In the genomic region with DNA sequence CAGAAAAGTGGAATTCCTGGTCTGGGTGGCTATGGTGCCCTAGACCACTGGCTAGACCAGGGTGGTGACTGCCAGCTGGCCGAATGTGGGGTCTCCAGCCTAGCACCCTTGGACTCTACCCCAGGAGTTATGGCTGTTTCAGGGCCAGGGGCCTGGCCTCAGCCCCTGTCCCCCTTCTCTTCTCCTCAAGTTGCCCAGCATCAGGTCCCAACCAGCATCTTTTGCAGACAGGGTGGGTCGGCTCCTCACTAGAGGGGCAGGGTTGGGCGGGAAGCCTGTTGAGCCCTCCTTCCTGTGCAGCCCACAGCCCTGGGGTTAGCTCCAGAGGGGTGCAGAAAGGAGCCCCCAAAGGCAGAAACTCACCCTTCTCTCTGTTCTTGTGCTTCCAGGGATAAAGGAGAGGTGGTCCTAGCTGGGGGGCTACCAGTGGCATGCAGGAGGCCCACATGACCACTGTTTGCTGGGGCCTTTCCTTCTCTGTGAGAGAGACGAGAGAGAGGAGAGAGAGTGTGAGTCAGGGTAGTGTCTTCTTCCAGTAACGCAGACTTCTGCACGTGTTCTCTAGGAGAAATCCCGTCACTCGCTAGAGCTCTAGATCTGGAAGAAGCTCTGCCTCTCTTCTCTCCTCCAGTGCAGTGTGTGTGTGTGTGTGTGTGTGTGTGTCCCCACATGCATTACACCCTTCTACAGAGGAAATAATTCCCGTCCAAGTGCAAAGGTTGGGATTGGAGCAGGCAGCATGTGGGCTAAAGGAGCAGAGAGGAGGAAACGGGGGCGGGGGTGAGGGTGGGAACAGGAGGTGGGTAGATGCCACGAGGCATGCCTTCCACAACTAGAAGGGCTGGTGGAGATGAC, we compare ENCODE assay signal across 13 cellular contexts.
DNase-seq lines count a peak whose midpoint lies in the region; ATAC-seq and TF ChIP-seq lines count a peak whose summit lies in the region.
"Had no signal": no experiment of that assay in that cellular context is flagged by ENCODE, and none has a peak within 500 bp of the region (broad histone marks: within the 10 kb centered on the region; RNA-seq: fewer than 3 reads in every experiment).

No MANE protein-coding gene starts in this region.

- peaks cover 27% of the 10 kb centered on the region for H3K4me1 Mint-ChIP-seq in WTC11

- no peak for TF ChIP-seq CTCF in GM13976 (IDR thresholded peaks at IDR 0.05; ENCODE audit: borderline replicate concordance, control extremely low read depth, extremely low read depth, insufficient read depth, missing control alignments)
- TF ChIP-seq CTCF in WTC11 (IDR thresholded peaks at IDR 0.05): no peak
- TF ChIP-seq CTCF in sigmoid colon (IDR thresholded peaks at IDR 0.05): no peak

- H3K36me3 Mint-ChIP-seq in WTC11: no peaks in the 10 kb centered on the region

- no peaks in the 10 kb centered on the region for H3K9me3 Mint-ChIP-seq in WTC11

- H3K27me3 Mint-ChIP-seq in WTC11 (ENCODE audit: low read depth): no peaks in the 10 kb centered on the region

- no peak for TF ChIP-seq EP300 in sigmoid colon (IDR thresholded peaks at IDR 0.05)

- no peaks in the 10 kb centered on the region for H3K9me3 ChIP-seq in sigmoid colon

- peak overlapping the region; percentile 51 to 80 (median 74) for H3K27ac ChIP-seq in sigmoid colon
- H3K27ac ChIP-seq: KMS-11 had no signal

- CTCF ChIA-PET in WTC11 (lab: Charles Lee): no interaction called here

- no peaks in the 10 kb centered on the region for H3K27me3 ChIP-seq in sigmoid colon

- DNase-seq in GM13976 (ENCODE audit: low spot score) (peak; percentile 6), WTC11 (ENCODE audit: low spot score) (no peak), left ventricle myocardium superior (no peak), sigmoid colon (peak; percentile 64), OCI-M1 (lab: John Stamatoyannopoulos, UW) (no peak), COLO829 (ENCODE audit: low spot score) (no peak)
- no peak for DNase-seq in activated CD4-positive, CD25-positive, alpha-beta regulatory T cell (lab: John Stamatoyannopoulos, UW)
- DNase-seq: activated naive CD4-positive, alpha-beta T cell treated with anti-CD3 and anti-CD28 coated beads, Interleukin-2, amount 50 U/mL, for 16 hours; foreskin melanocyte; NCI-H526; T-helper 2 cell had no signal

- intact Hi-C loops in left ventricle myocardium superior (cut with micrococcal nuclease): no loop called here
- intact Hi-C loops in sigmoid colon (cut with DNase I): no loop called here

- H3K4me3 Mint-ChIP-seq in WTC11: no peak overlapping the region

- WGBS in sigmoid colon, 2 donors: 39 to 54% methylated on average over 12 of the region's 12 CpGs

- no peaks in the 10 kb centered on the region for H3K36me3 ChIP-seq in sigmoid colon

- in situ Hi-C loops in GM13976 (cut with MboI; ENCODE audit: low sequenced_read_pairs, unreplicated experiment): no loop called here

- POLR2A ChIA-PET in WTC11 (lab: Charles Lee): interaction anchor here (0.6 to 1.2 kb wide), 2 partner anchors 9 to 116 kb away, joined by 3 to 5 read pairs; no protein-coding TSS in a partner anchor

- no peak overlapping the region for H3K4me3 ChIP-seq in sigmoid colon

- ATAC-seq in WTC11 (no peak), left ventricle myocardium superior (peak; percentile 3), HG02870 (IDR thresholded peaks at IDR 0.05; ENCODE audit: unreplicated experiment) (no peak)

- peak overlapping the region; percentile 63; the same call in 1 of the 2 replicates for H3K27ac Mint-ChIP-seq in WTC11

- no peak for TF ChIP-seq POLR2A in sigmoid colon (IDR thresholded peaks at IDR 0.05)

- H3K4me1 ChIP-seq in sigmoid colon: peaks cover 0 to 42% (median 37%) of the 10 kb centered on the region in 4 donors

TF ChIP-seq in WTC11, 78 proteins besides CTCF, POLR2A, EP300 and RAD21 (continues in another document):
- TF ChIP-seq ZNF232 (CRISPR knock-in tag; IDR thresholded peaks at IDR 0.05) (no peak), FOXP1 (CRISPR knock-in tag; IDR thresholded peaks at IDR 0.05; ENCODE audit: borderline replicate concordance) (no peak), ZNF263 (CRISPR knock-in tag; IDR thresholded peaks at IDR 0.05; ENCODE audit: low read depth) (no peak), ATF1 (CRISPR knock-in tag; IDR thresholded peaks at IDR 0.05) (no peak), SOX15 (CRISPR knock-in tag; IDR thresholded peaks at IDR 0.05) (no peak), GRHL2 (CRISPR knock-in tag; IDR thresholded peaks at IDR 0.05; ENCODE audit: insufficient replicate concordance, severe bottlenecking) (no peak), TP53 (CRISPR knock-in tag; IDR thresholded peaks at IDR 0.05) (no peak), PRRX2 (CRISPR knock-in tag; IDR thresholded peaks at IDR 0.05) (no peak)
- TF ChIP-seq, protein P1, sequence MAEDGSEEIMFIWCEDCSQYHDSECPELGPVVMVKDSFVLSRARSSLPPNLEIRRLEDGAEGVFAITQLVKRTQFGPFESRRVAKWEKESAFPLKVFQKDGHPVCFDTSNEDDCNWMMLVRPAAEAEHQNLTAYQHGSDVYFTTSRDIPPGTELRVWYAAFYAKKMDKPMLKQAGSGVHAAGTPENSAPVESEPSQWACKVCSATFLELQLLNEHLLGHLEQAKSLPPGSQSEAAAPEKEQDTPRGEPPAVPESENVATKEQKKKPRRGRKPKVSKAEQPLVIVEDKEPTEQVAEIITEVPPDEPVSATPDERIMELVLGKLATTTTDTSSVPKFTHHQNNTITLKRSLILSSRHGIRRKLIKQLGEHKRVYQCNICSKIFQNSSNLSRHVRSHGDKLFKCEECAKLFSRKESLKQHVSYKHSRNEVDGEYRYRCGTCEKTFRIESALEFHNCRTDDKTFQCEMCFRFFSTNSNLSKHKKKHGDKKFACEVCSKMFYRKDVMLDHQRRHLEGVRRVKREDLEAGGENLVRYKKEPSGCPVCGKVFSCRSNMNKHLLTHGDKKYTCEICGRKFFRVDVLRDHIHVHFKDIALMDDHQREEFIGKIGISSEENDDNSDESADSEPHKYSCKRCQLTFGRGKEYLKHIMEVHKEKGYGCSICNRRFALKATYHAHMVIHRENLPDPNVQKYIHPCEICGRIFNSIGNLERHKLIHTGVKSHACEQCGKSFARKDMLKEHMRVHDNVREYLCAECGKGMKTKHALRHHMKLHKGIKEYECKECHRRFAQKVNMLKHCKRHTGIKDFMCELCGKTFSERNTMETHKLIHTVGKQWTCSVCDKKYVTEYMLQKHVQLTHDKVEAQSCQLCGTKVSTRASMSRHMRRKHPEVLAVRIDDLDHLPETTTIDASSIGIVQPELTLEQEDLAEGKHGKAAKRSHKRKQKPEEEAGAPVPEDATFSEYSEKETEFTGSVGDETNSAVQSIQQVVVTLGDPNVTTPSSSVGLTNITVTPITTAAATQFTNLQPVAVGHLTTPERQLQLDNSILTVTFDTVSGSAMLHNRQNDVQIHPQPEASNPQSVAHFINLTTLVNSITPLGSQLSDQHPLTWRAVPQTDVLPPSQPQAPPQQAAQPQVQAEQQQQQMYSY (CRISPR knock-in tag; IDR thresholded peaks at IDR 0.05): no peak
- TF ChIP-seq, protein P2, sequence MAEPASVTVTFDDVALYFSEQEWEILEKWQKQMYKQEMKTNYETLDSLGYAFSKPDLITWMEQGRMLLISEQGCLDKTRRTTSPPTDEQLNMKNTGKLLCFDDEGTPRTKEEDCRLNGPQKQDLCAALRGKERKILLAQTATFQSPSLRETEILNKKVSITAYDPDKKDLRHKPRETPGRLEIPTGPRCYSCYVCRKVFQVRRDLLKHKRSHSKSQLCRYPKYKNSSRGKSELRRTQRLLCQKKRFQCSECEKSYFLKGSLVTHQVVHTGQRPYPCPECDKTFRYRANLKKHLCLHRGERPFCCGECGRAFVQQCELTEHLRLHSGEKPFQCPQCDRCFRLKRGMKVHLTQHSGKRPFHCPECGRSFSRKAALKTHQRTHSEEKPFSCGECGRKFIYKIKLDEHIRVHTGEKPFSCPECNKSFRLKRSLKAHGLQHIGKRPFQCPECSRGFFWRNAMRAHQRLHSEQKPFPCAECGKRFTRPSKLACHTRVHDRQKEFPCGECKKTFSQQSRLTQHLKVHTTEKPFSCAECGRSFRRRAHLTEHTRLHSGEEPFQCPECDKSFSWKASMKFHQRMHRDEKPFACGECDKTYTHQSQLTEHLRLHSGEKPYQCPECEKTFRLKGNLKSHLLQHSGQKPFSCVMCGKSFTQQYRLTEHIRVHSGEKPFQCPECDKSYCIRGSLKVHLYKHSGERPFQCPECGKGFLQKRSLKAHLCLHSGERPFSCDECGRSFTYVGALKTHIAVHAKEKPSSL (CRISPR knock-in tag; conservative IDR thresholded peaks at IDR 0.05): no peak
- TF ChIP-seq, protein P3, sequence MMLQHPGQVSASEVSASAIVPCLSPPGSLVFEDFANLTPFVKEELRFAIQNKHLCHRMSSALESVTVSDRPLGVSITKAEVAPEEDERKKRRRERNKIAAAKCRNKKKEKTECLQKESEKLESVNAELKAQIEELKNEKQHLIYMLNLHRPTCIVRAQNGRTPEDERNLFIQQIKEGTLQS (CRISPR knock-in tag; conservative IDR thresholded peaks at IDR 0.05): no peak
- TF ChIP-seq, protein P4, sequence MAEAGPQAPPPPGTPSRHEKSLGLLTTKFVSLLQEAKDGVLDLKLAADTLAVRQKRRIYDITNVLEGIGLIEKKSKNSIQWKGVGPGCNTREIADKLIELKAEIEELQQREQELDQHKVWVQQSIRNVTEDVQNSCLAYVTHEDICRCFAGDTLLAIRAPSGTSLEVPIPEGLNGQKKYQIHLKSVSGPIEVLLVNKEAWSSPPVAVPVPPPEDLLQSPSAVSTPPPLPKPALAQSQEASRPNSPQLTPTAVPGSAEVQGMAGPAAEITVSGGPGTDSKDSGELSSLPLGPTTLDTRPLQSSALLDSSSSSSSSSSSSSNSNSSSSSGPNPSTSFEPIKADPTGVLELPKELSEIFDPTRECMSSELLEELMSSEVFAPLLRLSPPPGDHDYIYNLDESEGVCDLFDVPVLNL (CRISPR knock-in tag; IDR thresholded peaks at IDR 0.05; ENCODE audit: borderline replicate concordance, low read depth): no peak
- TF ChIP-seq, protein P5, sequence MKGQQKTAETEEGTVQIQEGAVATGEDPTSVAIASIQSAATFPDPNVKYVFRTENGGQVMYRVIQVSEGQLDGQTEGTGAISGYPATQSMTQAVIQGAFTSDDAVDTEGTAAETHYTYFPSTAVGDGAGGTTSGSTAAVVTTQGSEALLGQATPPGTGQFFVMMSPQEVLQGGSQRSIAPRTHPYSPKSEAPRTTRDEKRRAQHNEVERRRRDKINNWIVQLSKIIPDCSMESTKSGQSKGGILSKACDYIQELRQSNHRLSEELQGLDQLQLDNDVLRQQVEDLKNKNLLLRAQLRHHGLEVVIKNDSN (CRISPR knock-in tag; IDR thresholded peaks at IDR 0.05): no peak

Comparison
In these comparisons a context has a peak if more than half of its experiments do, and no peak if none do; other contexts are left out.
1. DNase-seq: peak in GM13976 (single experiment) and sigmoid colon (single experiment); none in WTC11 (single experiment), left ventricle myocardium superior (single experiment), activated CD4-positive, CD25-positive, alpha-beta regulatory T cell (0 of 4), OCI-M1 (single experiment) and COLO829 (single experiment).